ENCODE assay signal across 8 cellular contexts in the genomic region with DNA sequence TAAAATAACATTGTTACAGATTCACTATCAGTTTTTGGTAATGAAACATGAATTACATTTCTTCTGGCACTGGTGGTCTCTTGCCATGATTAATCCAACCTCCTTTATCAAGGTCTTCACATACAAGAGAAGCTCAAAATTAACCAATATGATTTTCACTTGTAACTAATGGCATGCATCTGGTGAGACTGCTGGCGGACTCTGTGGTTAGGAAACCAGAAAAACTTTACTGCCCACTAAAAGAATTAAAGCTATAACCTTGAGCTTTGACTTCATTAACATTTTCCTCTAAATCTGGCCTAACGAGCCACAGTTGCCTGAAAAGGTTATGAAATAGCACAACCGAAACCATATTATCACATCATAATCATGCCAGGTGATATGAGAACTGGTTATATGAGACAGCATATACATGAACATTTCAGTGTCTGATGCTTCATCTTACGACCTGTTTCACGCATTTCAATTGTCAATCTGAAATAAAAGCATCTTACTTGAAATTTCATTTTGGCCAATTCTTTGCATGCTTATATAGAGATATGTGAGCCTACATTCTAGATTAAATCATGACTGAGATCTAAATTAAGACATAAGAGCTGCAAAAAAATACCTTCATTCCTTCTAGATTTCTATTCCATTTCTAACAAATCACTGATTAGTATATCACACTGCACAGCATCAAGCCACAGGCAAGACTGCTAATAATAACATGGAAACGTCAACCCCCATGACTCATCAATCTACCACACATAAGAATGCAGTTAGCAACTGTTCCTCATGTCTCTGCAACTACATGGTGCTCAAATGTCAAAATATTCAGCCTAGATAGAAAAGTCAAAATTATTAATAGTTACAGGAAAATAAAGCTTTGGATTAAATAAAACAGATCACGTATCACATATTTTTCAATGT.
A peak's percentile ranks its signal among the peaks of the same experiment; 100 is the strongest.
DNase-seq lines count a peak whose midpoint lies in the region; ATAC-seq and TF ChIP-seq lines count a peak whose summit lies in the region.

No MANE protein-coding gene starts in this region.

- no peaks in the 10 kb centered on the region for H3K36me3 Mint-ChIP-seq in natural killer cell treated with Interleukin-12 subunit alpha and Interleukin-12 subunit beta and Interleukin-15 and Interleukin-18, amount 100 ng/mL, for 72 hours
- no peaks in the 10 kb centered on the region for H3K36me3 Mint-ChIP-seq in WTC11

- no peak for TF ChIP-seq EP300 in stomach (IDR thresholded peaks at IDR 0.05)

- peak overlapping the region; percentile 65 for H3K27ac ChIP-seq in KMS-11
- H3K27ac ChIP-seq in stomach, result no peak overlapping the region

- H3K9ac ChIP-seq in KMS-11, result peak overlapping the region; percentile 6; the same call in 1 of the 2 replicates

- POLR2A ChIA-PET in GM10248 (lab: Yijun Ruan, JAX), result interaction anchor here (1.2 kb wide), 1 partner anchor 439 kb away, joined by 3 read pairs; a partner anchor contains a TSS
- POLR2A ChIA-PET in WTC11 (lab: Charles Lee), result no interaction called here

- H3K4me1 ChIP-seq in KMS-11 (ENCODE audit: low read depth, poor library complexity, severe bottlenecking) (peaks cover 44% of the 10 kb centered on the region), stomach (peaks cover 0 to 22% (median 8%) of the 10 kb centered on the region in 4 donors)

- no peak overlapping the region for H3K4me3 Mint-ChIP-seq in natural killer cell treated with Interleukin-12 subunit alpha and Interleukin-12 subunit beta and Interleukin-15 and Interleukin-18, amount 100 ng/mL, for 72 hours
- no peak overlapping the region for H3K4me3 Mint-ChIP-seq in WTC11

- H3K27me3 ChIP-seq in KMS-11 (ENCODE audit: insufficient read depth, low read depth) (no peaks in the 10 kb centered on the region), stomach (no peaks in the 10 kb centered on the region)

- peaks cover 10 to 17% of the 10 kb centered on the region in 2 donors for H3K4me1 Mint-ChIP-seq in natural killer cell treated with Interleukin-12 subunit alpha and Interleukin-12 subunit beta and Interleukin-15 and Interleukin-18, amount 100 ng/mL, for 72 hours (ENCODE audit: low read depth in 2 of 2)
- peaks cover 7% of the 10 kb centered on the region for H3K4me1 Mint-ChIP-seq in WTC11

- no peak overlapping the region for H3K4me3 ChIP-seq in KMS-11 (IDR thresholded peaks at IDR 0.05; ENCODE audit: insufficient read depth, low read depth, low read length)
- no peak overlapping the region for H3K4me3 ChIP-seq in cardiac fibroblast (replicated peaks in 1 of 2; ENCODE audit: low read depth in 2 of 2, low read length in 2 of 2)
- H3K4me3 ChIP-seq in stomach, result no peak overlapping the region

- peak; percentile 85 for ATAC-seq in GM21723 (IDR thresholded peaks at IDR 0.05; ENCODE audit: unreplicated experiment)
- peak; percentile 69 to 79 for ATAC-seq in natural killer cell treated with Interleukin-12 subunit alpha and Interleukin-12 subunit beta and Interleukin-15 and Interleukin-18, amount 100 ng/mL, for 72 hours
- ATAC-seq in WTC11, result no peak

- no peaks in the 10 kb centered on the region for H3K27me3 Mint-ChIP-seq in natural killer cell treated with Interleukin-12 subunit alpha and Interleukin-12 subunit beta and Interleukin-15 and Interleukin-18, amount 100 ng/mL, for 72 hours
- no peaks in the 10 kb centered on the region for H3K27me3 Mint-ChIP-seq in WTC11 (ENCODE audit: low read depth)

- peak; percentile 29 for DNase-seq in GM10248 (ENCODE audit: extremely low spot score)
- peak; percentile 78 to 87 for DNase-seq in cardiac fibroblast (ENCODE audit: low read depth in 2 of 2)
- no peak for DNase-seq in natural killer cell treated with Interleukin-12 subunit alpha and Interleukin-12 subunit beta and Interleukin-15 and Interleukin-18, amount 100 ng/mL, for 72 hours (ENCODE audit: low spot score)
- DNase-seq in stomach, result no peak
- DNase-seq in COR-L47 (lab: John Stamatoyannopoulos, UW), result no peak
- DNase-seq in WTC11 (ENCODE audit: low spot score), result no peak

- H3K36me3 ChIP-seq in KMS-11 (ENCODE audit: insufficient read depth) (no peaks in the 10 kb centered on the region), stomach (no peaks in the 10 kb centered on the region)

- TF ChIP-seq CTCF in GM10248 (IDR thresholded peaks at IDR 0.05; ENCODE audit: control extremely low read depth, extremely low read depth, low read depth, missing control alignments), result no peak
- no peak for TF ChIP-seq CTCF in KMS-11 (conservative IDR thresholded peaks at IDR 0.05; ENCODE audit: low read depth, low read length)
- TF ChIP-seq CTCF in cardiac fibroblast (IDR thresholded peaks at IDR 0.05; ENCODE audit: low read depth, low read length), result no peak
- TF ChIP-seq CTCF in stomach (IDR thresholded peaks at IDR 0.05), result no peak
- no peak for TF ChIP-seq CTCF in WTC11 (IDR thresholded peaks at IDR 0.05)

- H3K27ac Mint-ChIP-seq in natural killer cell treated with Interleukin-12 subunit alpha and Interleukin-12 subunit beta and Interleukin-15 and Interleukin-18, amount 100 ng/mL, for 72 hours, result no peak overlapping the region
- H3K27ac Mint-ChIP-seq in WTC11, result no peak overlapping the region

- intact Hi-C loops in stomach (cut with DNase I; ENCODE audit: low total_unique reads), result no loop called here

- H3K4me2 ChIP-seq in KMS-11, result peak overlapping the region; percentile 52

- no peak for TF ChIP-seq POLR2A in stomach (IDR thresholded peaks at IDR 0.05)

- H3K79me2 ChIP-seq in KMS-11 (ENCODE audit: insufficient read depth, low read depth), result peaks cover 5% of the 10 kb centered on the region; the same call in 1 of the 2 replicates

- H4K20me1 ChIP-seq in KMS-11 (ENCODE audit: insufficient read depth), result 0 out of 2 replicates have a peak, but pooled peaks cover 4% of the 10 kb centered on the region

- CTCF ChIA-PET in GM10248 (lab: Yijun Ruan, JAX), result interaction anchor here (0.7 to 2.7 kb wide), 4 partner anchors 12 to 52 kb away, joined by 3 to 27 read pairs (median 8); no protein-coding TSS in a partner anchor
- CTCF ChIA-PET in WTC11 (lab: Charles Lee), result interaction anchor here (0.6 to 1.8 kb wide), 2 partner anchors 15 to 27 kb away, joined by 3 to 7 read pairs; no protein-coding TSS in a partner anchor

- no peak overlapping the region for H2AFZ ChIP-seq in KMS-11 (ENCODE audit: low read depth)

- H3K9me3 ChIP-seq in stomach, result no peaks in the 10 kb centered on the region

- 72 to 80% (median 75%) methylated on average over 7 of the region's 7 CpGs for WGBS in stomach, 5 donors

- H3K9me3 Mint-ChIP-seq in natural killer cell treated with Interleukin-12 subunit alpha and Interleukin-12 subunit beta and Interleukin-15 and Interleukin-18, amount 100 ng/mL, for 72 hours, result no peaks in the 10 kb centered on the region
- H3K9me3 Mint-ChIP-seq in WTC11, result peaks cover 4% of the 10 kb centered on the region

TF ChIP-seq in WTC11, 78 proteins besides CTCF, POLR2A, EP300 and RAD21 (continues in another document):
- TF ChIP-seq EMX1 (CRISPR knock-in tag; IDR thresholded peaks at IDR 0.05) (no peak), ATF1 (CRISPR knock-in tag; IDR thresholded peaks at IDR 0.05) (no peak), GABPB1 (CRISPR knock-in tag; IDR thresholded peaks at IDR 0.05) (no peak)
- TF ChIP-seq, protein P1, sequence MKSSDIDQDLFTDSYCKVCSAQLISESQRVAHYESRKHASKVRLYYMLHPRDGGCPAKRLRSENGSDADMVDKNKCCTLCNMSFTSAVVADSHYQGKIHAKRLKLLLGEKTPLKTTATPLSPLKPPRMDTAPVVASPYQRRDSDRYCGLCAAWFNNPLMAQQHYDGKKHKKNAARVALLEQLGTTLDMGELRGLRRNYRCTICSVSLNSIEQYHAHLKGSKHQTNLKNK (CRISPR knock-in tag; IDR thresholded peaks at IDR 0.05), result no peak
- TF ChIP-seq, protein P2, sequence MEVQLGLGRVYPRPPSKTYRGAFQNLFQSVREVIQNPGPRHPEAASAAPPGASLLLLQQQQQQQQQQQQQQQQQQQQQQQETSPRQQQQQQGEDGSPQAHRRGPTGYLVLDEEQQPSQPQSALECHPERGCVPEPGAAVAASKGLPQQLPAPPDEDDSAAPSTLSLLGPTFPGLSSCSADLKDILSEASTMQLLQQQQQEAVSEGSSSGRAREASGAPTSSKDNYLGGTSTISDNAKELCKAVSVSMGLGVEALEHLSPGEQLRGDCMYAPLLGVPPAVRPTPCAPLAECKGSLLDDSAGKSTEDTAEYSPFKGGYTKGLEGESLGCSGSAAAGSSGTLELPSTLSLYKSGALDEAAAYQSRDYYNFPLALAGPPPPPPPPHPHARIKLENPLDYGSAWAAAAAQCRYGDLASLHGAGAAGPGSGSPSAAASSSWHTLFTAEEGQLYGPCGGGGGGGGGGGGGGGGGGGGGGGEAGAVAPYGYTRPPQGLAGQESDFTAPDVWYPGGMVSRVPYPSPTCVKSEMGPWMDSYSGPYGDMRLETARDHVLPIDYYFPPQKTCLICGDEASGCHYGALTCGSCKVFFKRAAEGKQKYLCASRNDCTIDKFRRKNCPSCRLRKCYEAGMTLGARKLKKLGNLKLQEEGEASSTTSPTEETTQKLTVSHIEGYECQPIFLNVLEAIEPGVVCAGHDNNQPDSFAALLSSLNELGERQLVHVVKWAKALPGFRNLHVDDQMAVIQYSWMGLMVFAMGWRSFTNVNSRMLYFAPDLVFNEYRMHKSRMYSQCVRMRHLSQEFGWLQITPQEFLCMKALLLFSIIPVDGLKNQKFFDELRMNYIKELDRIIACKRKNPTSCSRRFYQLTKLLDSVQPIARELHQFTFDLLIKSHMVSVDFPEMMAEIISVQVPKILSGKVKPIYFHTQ (CRISPR knock-in tag; IDR thresholded peaks at IDR 0.05), result no peak

Comparison
In these comparisons a context has a peak if more than half of its experiments do, and no peak if none do; other contexts are left out.
1. DNase-seq: peak in GM10248 (single experiment) and cardiac fibroblast (2 of 2); none in natural killer cell treated with Interleukin-12 subunit alpha and Interleukin-12 subunit beta and Interleukin-15 and Interleukin-18, amount 100 ng/mL, for 72 hours (single experiment), stomach (single experiment), COR-L47 (single experiment) and WTC11 (single experiment).